Comparison of ENCODE assay signal across 26 cellular contexts in the genomic region with DNA sequence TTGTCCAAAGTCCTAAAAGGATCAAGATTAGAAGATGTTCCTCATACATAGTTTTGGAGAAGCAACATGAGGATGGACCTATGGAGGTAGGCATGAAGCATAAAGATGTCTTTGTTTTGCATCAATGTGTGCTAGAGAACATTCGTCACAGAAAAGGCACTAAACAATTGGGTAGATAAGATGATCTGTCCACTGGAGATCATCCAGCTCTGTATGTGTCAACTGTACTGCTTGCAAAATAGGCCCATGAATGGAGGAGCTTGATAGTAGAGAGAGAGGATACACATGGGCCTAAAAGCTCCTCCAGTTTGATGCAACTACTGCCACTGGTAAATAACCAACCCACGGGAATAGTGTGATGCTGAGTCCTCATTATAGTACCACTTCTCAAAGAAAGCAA.
"Had no signal": no experiment of that assay in that cellular context is flagged by ENCODE, and none has a peak within 500 bp of the region (broad histone marks: within the 10 kb centered on the region; RNA-seq: fewer than 3 reads in every experiment).

No MANE protein-coding gene starts in this region.

- H3K36me3 ChIP-seq: lower lobe of right lung, spleen, thoracic aorta, upper lobe of right lung, vagina had no signal

- H3K27ac ChIP-seq: epithelial cell of prostate, foreskin keratinocyte, gastroesophageal sphincter, heart right ventricle, lower lobe of right lung, psoas muscle, sigmoid colon, skin epidermis, spleen, thoracic aorta, tibial nerve, upper lobe of right lung, vagina had no signal

- H3K9me3 ChIP-seq: gastroesophageal sphincter, heart right ventricle, lower lobe of right lung, psoas muscle, sigmoid colon, thoracic aorta, tibial nerve, upper lobe of right lung, vagina had no signal

- H3K4me1 ChIP-seq: foreskin keratinocyte, lower lobe of right lung, psoas muscle, spleen, tibial nerve, upper lobe of right lung had no signal

- DNase-seq: cerebellar nuclear complex; effector CD8-positive, alpha-beta T cell; endodermal cell; foreskin keratinocyte; heart right ventricle; hippocampal formation; islet precursor cell; kidney glomerular epithelial cell; left colon; left ventricle myocardium superior; lower lobe of right lung; naive thymus-derived CD8-positive, alpha-beta T cell; nephron progenitor cell; psoas muscle; right cardiac atrium; sigmoid colon; spleen; stimulated activated naive B cell treated with anti-CD40 and anti-IgM and Interleukin-4, amounts not matched to agents 10 μg/mL and 1 μg/mL and 100 μg/mL, for 72 hours; upper lobe of right lung had no signal

- H3K27me3 ChIP-seq: foreskin keratinocyte, gastroesophageal sphincter, heart right ventricle, sigmoid colon, spleen, tibial nerve, upper lobe of right lung, vagina had no signal

- H3K4me3 ChIP-seq: gastroesophageal sphincter, heart right ventricle, lower lobe of right lung, psoas muscle, sigmoid colon, skin epidermis, spleen, thoracic aorta, tibial nerve, upper lobe of right lung, vagina had no signal

- ATAC-seq: esophagus mucosa; foreskin keratinocyte; gastroesophageal sphincter; heart right ventricle; left colon; left ventricle myocardium superior; lower lobe of right lung; naive thymus-derived CD8-positive, alpha-beta T cell; right cardiac atrium; stimulated activated naive B cell treated with anti-CD40 and anti-IgM and Interleukin-4, amounts not matched to agents 10 μg/mL and 1 μg/mL and 100 μg/mL, for 72 hours; upper lobe of right lung had no signal
